14 cellular contexts compared by ENCODE assay signal in genomic region chr12:1616233-1617066, GRCh38. TPM values are rescaled to one million over a fixed set of nuclear protein-coding genes. Genes with fewer than 3 reads are reported as not detected.
DNase-seq lines count a peak whose midpoint lies in the region; ATAC-seq and TF ChIP-seq lines count a peak whose summit lies in the region.
"Had no signal": no experiment of that assay in that cellular context is flagged by ENCODE, and none has a peak within 500 bp of the region (broad histone marks: within the 10 kb centered on the region; RNA-seq: fewer than 3 reads in every experiment).

No MANE protein-coding gene starts in this region.

- peak overlapping the region; percentile 11 for H3K4me3 Mint-ChIP-seq in memory B cell
- H3K4me3 Mint-ChIP-seq: activated CD4-positive, alpha-beta T cell treated with anti-CD3 and anti-CD28 coated beads for 36 hours; stimulated activated naive CD8-positive, alpha-beta T cell treated with anti-CD3 and anti-CD28 coated beads, Interleukin-15, Interleukin-2, amounts not matched to agents 100 ng/mL and 50 ng/mL, for 24 hours had no signal

- no peaks in the 10 kb centered on the region for H3K9me3 Mint-ChIP-seq in memory B cell
- H3K9me3 Mint-ChIP-seq: stimulated activated naive CD8-positive, alpha-beta T cell treated with anti-CD3 and anti-CD28 coated beads, Interleukin-15, Interleukin-2, amounts not matched to agents 100 ng/mL and 50 ng/mL, for 24 hours had no signal

- H3K36me3 Mint-ChIP-seq in memory B cell: no peaks in the 10 kb centered on the region

- DNase-seq in GM10266 (ENCODE audit: extremely low spot score) (peak; percentile 23), KBM-7 (peak; percentile 84), UCSD-AML1 (lab: John Stamatoyannopoulos, UW; ENCODE audit: unreplicated experiment) (peak; percentile 23), memory B cell (ENCODE audit: low spot score in 2 of 2) (no peak), NCI-H1092 treated with DMSO at 0.1 percent for 48 hours (lab: John Stamatoyannopoulos, UW) (no peak), activated gamma-delta T cell treated with Interleukin-2 at 50 U/mL for 16 hours (no peak), left cardiac atrium (no peak)
- DNase-seq: activated CD4-positive, alpha-beta T cell treated with anti-CD3 and anti-CD28 coated beads for 36 hours; effector CD8-positive, alpha-beta T cell; islet precursor cell; NCI-H1694 had no signal

- TF ChIP-seq CTCF in GM10266 (IDR thresholded peaks at IDR 0.05; ENCODE audit: control insufficient read depth, insufficient read depth, low read depth, missing control alignments): no peak

- peak; percentile 77 for ATAC-seq in memory B cell (ENCODE audit: low read depth)
- no peak for ATAC-seq in HG03469 (IDR thresholded peaks at IDR 0.05; ENCODE audit: unreplicated experiment)
- no peak for ATAC-seq in left cardiac atrium
- ATAC-seq: activated CD4-positive, alpha-beta T cell treated with anti-CD3 and anti-CD28 coated beads for 36 hours; SK-N-SH treated with all-trans-retinoic acid at 6 μM for 48 hours had no signal

- H3K27ac Mint-ChIP-seq in memory B cell: no peak overlapping the region
- H3K27ac Mint-ChIP-seq: activated CD4-positive, alpha-beta T cell treated with anti-CD3 and anti-CD28 coated beads for 36 hours; stimulated activated naive CD8-positive, alpha-beta T cell treated with anti-CD3 and anti-CD28 coated beads, Interleukin-15, Interleukin-2, amounts not matched to agents 100 ng/mL and 50 ng/mL, for 24 hours had no signal

- in situ Hi-C loops in KBM-7 (cut with MboI; ENCODE audit: low pct_unique_long_range_greater_than_20kb, low sequenced_read_pairs): no loop called here

- intact Hi-C loops in left cardiac atrium (cut with DNase I): no loop called here

- H3K27me3 Mint-ChIP-seq in memory B cell: peaks cover 5% of the 10 kb centered on the region

- peaks cover 24% of the 10 kb centered on the region for H3K4me1 Mint-ChIP-seq in memory B cell

RNA-seq across cellular contexts. Expression of gene WNT5B, which starts 12.6 kb away (rescaled TPM):
- total RNA-seq in left cardiac atrium: 1 to 10 TPM; 1.8 to 5.0 TPM
- total RNA-seq: activated CD4-positive, alpha-beta T cell treated with anti-CD3 and anti-CD28 coated beads for 36 hours had no signal

RNA-seq across cellular contexts. Expression of gene FBXL14, which starts 22.1 kb away (rescaled TPM):
- 1 to 10 TPM; 7.0 to 7.6 TPM for total RNA-seq in left cardiac atrium

Comparison
In these comparisons a context has a peak if more than half of its experiments do, and no peak if none do; other contexts are left out.
1. DNase-seq: peak in GM10266 (single experiment), KBM-7 (single experiment) and UCSD-AML1 (single experiment); none in memory B cell (0 of 2), NCI-H1092 treated with DMSO at 0.1 percent for 48 hours (single experiment), activated gamma-delta T cell treated with Interleukin-2 at 50 U/mL for 16 hours (single experiment) and left cardiac atrium (single experiment).